In genomic region chr7:31603076-31603475, GRCh38 we compare ENCODE assay signal across 21 cellular contexts.
DNase-seq lines count a peak whose midpoint lies in the region; ATAC-seq lines count a peak whose summit lies in the region.
"Had no signal": no experiment of that assay in that cellular context is flagged by ENCODE, and none has a peak within 500 bp of the region (broad histone marks: within the 10 kb centered on the region; RNA-seq: fewer than 3 reads in every experiment).

No MANE protein-coding gene starts in this region.

- peaks cover 2% of the 10 kb centered on the region for H3K4me1 ChIP-seq in mesendoderm (ENCODE audit: control insufficient read depth, low read depth, low read length)
- H3K4me1 ChIP-seq: colonic mucosa, parathyroid adenoma, sigmoid colon, tibial artery had no signal

- no peak for ATAC-seq in GM21390 (IDR thresholded peaks at IDR 0.05; ENCODE audit: unreplicated experiment)
- ATAC-seq: activated naive CD4-positive, alpha-beta T cell treated with anti-CD3 and anti-CD28 coated beads, Interleukin-2, amount 50 U/mL, for 72 hours; activated T-cell treated with anti-CD3 and anti-CD28 coated beads, Interleukin-2, amount 50 U/mL, for 72 hours; naive thymus-derived CD8-positive, alpha-beta T cell; stimulated activated naive B cell treated with anti-CD40 and anti-IgM and Interleukin-4, amounts not matched to agents 10 μg/mL and 1 μg/mL and 100 μg/mL, for 72 hours had no signal

- H4K8ac ChIP-seq in mesendoderm (ENCODE audit: low read depth, low read length): no peak overlapping the region

- H3K4me2 ChIP-seq in mesendoderm (ENCODE audit: low read length): no peak overlapping the region
- H3K4me2 ChIP-seq: SK-N-SH had no signal

- H3K79me2 ChIP-seq in mesendoderm (ENCODE audit: control insufficient read depth, insufficient read depth, low read length): no peaks in the 10 kb centered on the region
- H3K79me2 ChIP-seq: parathyroid adenoma had no signal

- H3K4me3 ChIP-seq in mesendoderm (ENCODE audit: low read length): no peak overlapping the region
- H3K4me3 ChIP-seq: colonic mucosa, sigmoid colon, tibial artery had no signal

- no CpG with 5 or more reads among the region's 5 CpGs for WGBS in mesendoderm (ENCODE audit: extremely low coverage, insufficient coverage, low lambda C conversion rate)

- H3K79me1 ChIP-seq in mesendoderm (ENCODE audit: low read length): no peaks in the 10 kb centered on the region

- H3K36me3 ChIP-seq in mesendoderm (ENCODE audit: control insufficient read depth, insufficient read depth, low read length): no peaks in the 10 kb centered on the region
- H3K36me3 ChIP-seq: colonic mucosa, sigmoid colon, tibial artery had no signal

- no peak overlapping the region for H2AK5ac ChIP-seq in mesendoderm (ENCODE audit: low read length)

- H3K56ac ChIP-seq in mesendoderm (ENCODE audit: low read length): no peak overlapping the region

- H3K18ac ChIP-seq in mesendoderm (ENCODE audit: low read length): no peak overlapping the region

- no peak overlapping the region for H3K4ac ChIP-seq in mesendoderm (ENCODE audit: low read depth, low read length)

- H2BK120ac ChIP-seq in mesendoderm (ENCODE audit: low read depth, low read length): no peak overlapping the region

- H3K9ac ChIP-seq in mesendoderm (ENCODE audit: low read length): no peak overlapping the region
- H3K9ac ChIP-seq: parathyroid adenoma, SK-N-SH had no signal

- no peak overlapping the region for H2BK5ac ChIP-seq in mesendoderm (ENCODE audit: low read length)

- no peak overlapping the region for H3K27ac ChIP-seq in mesendoderm (ENCODE audit: low read depth, low read length)
- H3K27ac ChIP-seq: colonic mucosa, parathyroid adenoma, sigmoid colon, tibial artery had no signal

- no peaks in the 10 kb centered on the region for H3K27me3 ChIP-seq in mesendoderm (ENCODE audit: insufficient read depth, low read length, poor library complexity)
- H3K27me3 ChIP-seq: colonic mucosa, sigmoid colon, tibial artery had no signal

- H3K23ac ChIP-seq in mesendoderm (ENCODE audit: low read length): no peak overlapping the region

- H4K5ac ChIP-seq in mesendoderm (ENCODE audit: low read length): no peak overlapping the region

- H2BK15ac ChIP-seq in mesendoderm (replicated peaks; ENCODE audit: low read depth): no peak overlapping the region

- DNase-seq in DMS 273 treated with DMSO at 0.1 percent for 48 hours (lab: John Stamatoyannopoulos, UW) (peak; percentile 60), HS-27A (ENCODE audit: low read depth) (peak; percentile 11), RPMI7951 (ENCODE audit: low read depth) (peak; percentile 67), mesendoderm (peak; percentile 40), mucosa of gallbladder (ENCODE audit: low spot score) (no peak), posterior vena cava (ENCODE audit: low spot score) (no peak)
- DNase-seq: activated T-cell treated with anti-CD3 and anti-CD28 coated beads, Interleukin-2, amount 50 U/mL, for 72 hours; colonic mucosa; GF-D8; KBM-7; naive thymus-derived CD8-positive, alpha-beta T cell; NK-92 treated with Interleukin-12 subunit alpha and Interleukin-12 subunit beta, amount 100 ng/mL, for 24 hours; RPMI8226; sigmoid colon; SK-N-SH; stimulated activated naive B cell treated with anti-CD40 and anti-IgM and Interleukin-4, amounts not matched to agents 10 μg/mL and 1 μg/mL and 100 μg/mL, for 72 hours; T-helper 9 cell; tibial artery had no signal

- intact Hi-C loops in posterior vena cava (cut with DNase I): no loop called here

Comparison
In these comparisons a context has a peak if more than half of its experiments do, and no peak if none do; other contexts are left out.
1. DNase-seq: peak in DMS 273 treated with DMSO at 0.1 percent for 48 hours (single experiment), HS-27A (single experiment), RPMI7951 (single experiment) and mesendoderm (single experiment); none in mucosa of gallbladder (single experiment) and posterior vena cava (single experiment).